26 cellular contexts compared by ENCODE assay signal in genomic region chr6:8947900-8948299, GRCh38.
"Had no signal": no experiment of that assay in that cellular context is flagged by ENCODE, and none has a peak within 500 bp of the region (broad histone marks: within the 10 kb centered on the region; RNA-seq: fewer than 3 reads in every experiment).

No MANE protein-coding gene starts in this region.

- ATAC-seq: activated T-helper 17 cell treated with anti-CD3 and anti-CD28 coated beads, Interleukin-2, amount 50 U/mL, for 72 hours; Panc1 had no signal

- H3K27me3 Mint-ChIP-seq: activated CD4-positive, alpha-beta memory T cell treated with anti-CD3 and anti-CD28 coated beads, Interleukin-2, amount 10 ng/mL, durations not matched to agents 7 days and 5 days; activated CD4-positive, alpha-beta T cell treated with anti-CD3 and anti-CD28 coated beads, Interleukin-2, amount 10 ng/mL, durations not matched to agents 7 days and 5 days; activated T-helper 17 cell treated with anti-CD3 and anti-CD28 coated beads, Interleukin-2, amount 50 U/mL, for 72 hours had no signal

- H3K9me3 ChIP-seq: SJCRH30, SK-N-SH had no signal

- H3K27me3 ChIP-seq: brain microvascular endothelial cell, cardiac muscle cell, SJCRH30 had no signal

- H3K4me3 ChIP-seq: cardiac muscle cell, SJCRH30 had no signal

- H3K4me3 Mint-ChIP-seq: activated CD4-positive, alpha-beta memory T cell treated with anti-CD3 and anti-CD28 coated beads, Interleukin-2, amount 10 ng/mL, durations not matched to agents 7 days and 5 days; activated CD4-positive, alpha-beta T cell treated with anti-CD3 and anti-CD28 coated beads, Interleukin-2, amount 10 ng/mL, durations not matched to agents 7 days and 5 days; activated naive CD4-positive, alpha-beta T cell treated with anti-CD3 and anti-CD28 coated beads for 36 hours; activated naive CD8-positive, alpha-beta T cell; activated T-helper 17 cell treated with anti-CD3 and anti-CD28 coated beads, Interleukin-2, amount 50 U/mL, for 72 hours had no signal

- H3K36me3 ChIP-seq: brain microvascular endothelial cell, cardiac muscle cell, SJCRH30 had no signal

- H3K27ac ChIP-seq: brain microvascular endothelial cell, cardiac muscle cell, RWPE1, SJCRH30, VCaP had no signal

- H3K9me3 Mint-ChIP-seq: activated CD4-positive, alpha-beta memory T cell treated with anti-CD3 and anti-CD28 coated beads, Interleukin-2, amount 10 ng/mL, durations not matched to agents 7 days and 5 days; activated CD4-positive, alpha-beta T cell treated with anti-CD3 and anti-CD28 coated beads, Interleukin-2, amount 10 ng/mL, durations not matched to agents 7 days and 5 days; activated naive CD4-positive, alpha-beta T cell treated with anti-CD3 and anti-CD28 coated beads for 36 hours had no signal

- H3K36me3 Mint-ChIP-seq: activated naive CD8-positive, alpha-beta T cell had no signal

- H3K27ac Mint-ChIP-seq: activated CD4-positive, alpha-beta memory T cell treated with anti-CD3 and anti-CD28 coated beads, Interleukin-2, amount 10 ng/mL, durations not matched to agents 7 days and 5 days; activated CD4-positive, alpha-beta T cell treated with anti-CD3 and anti-CD28 coated beads, Interleukin-2, amount 10 ng/mL, durations not matched to agents 7 days and 5 days; activated naive CD4-positive, alpha-beta T cell treated with anti-CD3 and anti-CD28 coated beads for 36 hours; activated naive CD8-positive, alpha-beta T cell; activated T-helper 17 cell treated with anti-CD3 and anti-CD28 coated beads, Interleukin-2, amount 50 U/mL, for 72 hours had no signal

- H3K4me1 Mint-ChIP-seq: activated CD4-positive, alpha-beta memory T cell treated with anti-CD3 and anti-CD28 coated beads, Interleukin-2, amount 10 ng/mL, durations not matched to agents 7 days and 5 days; activated CD4-positive, alpha-beta T cell treated with anti-CD3 and anti-CD28 coated beads, Interleukin-2, amount 10 ng/mL, durations not matched to agents 7 days and 5 days; activated T-helper 17 cell treated with anti-CD3 and anti-CD28 coated beads, Interleukin-2, amount 50 U/mL, for 72 hours had no signal

- DNase-seq: activated CD4-positive, alpha-beta memory T cell treated with anti-CD3 and anti-CD28 coated beads, Interleukin-2, amount 10 ng/mL, durations not matched to agents 7 days and 5 days; activated CD4-positive, alpha-beta T cell treated with anti-CD3 and anti-CD28 coated beads, Interleukin-2, amount 10 ng/mL, durations not matched to agents 7 days and 5 days; activated CD4-positive, CD25-positive, alpha-beta regulatory T cell; activated gamma-delta T cell; activated naive CD4-positive, alpha-beta T cell treated with anti-CD3 and anti-CD28 coated beads for 36 hours; activated T-cell treated with anti-CD3 and anti-CD28 coated beads for 4 hours; activated T-cell treated with anti-CD3 and anti-CD28 coated beads, Interleukin-2, amount 50 U/mL, for 48 hours; amygdala; brain microvascular endothelial cell; NCI-H1092; NCI-H1694; NCI-H2029; NCI-H526; NCI-H82; NK-92 treated with Interleukin-12 subunit alpha and Interleukin-12 subunit beta, amount 100 ng/mL, for 24 hours; OCI-M1; Right ventricle myocardium superior; SK-N-SH; T-helper 1 cell had no signal
